In genomic region chr16:86918637-86919036, GRCh38 we compare ENCODE assay signal across 23 cellular contexts.
"Had no signal": no experiment of that assay in that cellular context is flagged by ENCODE, and none has a peak within 500 bp of the region (broad histone marks: within the 10 kb centered on the region; RNA-seq: fewer than 3 reads in every experiment).

No MANE protein-coding gene starts in this region.

- H3K36me3 ChIP-seq: breast epithelium, esophagus squamous epithelium, right atrium auricular region, thyroid gland had no signal

- H3K27me3 ChIP-seq: right atrium auricular region, thyroid gland had no signal

- H3K4me3 ChIP-seq: breast epithelium, esophagus squamous epithelium, right atrium auricular region, thyroid gland had no signal

- H3K4me1 ChIP-seq: breast epithelium, esophagus squamous epithelium, parathyroid adenoma, right atrium auricular region, thyroid gland had no signal

- DNase-seq: activated CD4-positive, alpha-beta T cell treated with anti-CD3 and anti-CD28 coated beads for 4 hours; activated CD4-positive, alpha-beta T cell treated with anti-CD3 and anti-CD28 coated beads, Interleukin-2, amount 50 U/mL, for 48 hours; activated CD8-positive, alpha-beta memory T cell treated with anti-CD3 and anti-CD28 coated beads for 24 hours; activated naive CD8-positive, alpha-beta T cell treated with anti-CD3 and anti-CD28 coated beads, Interleukin-2, amount 50 U/mL, for 24 hours; activated T-cell treated with anti-CD3 and anti-CD28 coated beads, Interleukin-2, amount 50 U/mL, for 1 hour; amygdala; effector CD4-positive, alpha-beta T cell; esophagus squamous epithelium; foreskin melanocyte; islet precursor cell; left ventricle myocardium superior; mammary epithelial cell; nucleus accumbens; stimulated activated CD4-positive, alpha-beta T cell treated with anti-CD3 and anti-CD28 coated beads, Interleukin-12 subunit alpha, Interleukin-12 subunit beta, amount 100 ng/mL, for 4 hours; stimulated activated CD4-positive, alpha-beta T cell treated with anti-CD3 and anti-CD28 coated beads, Interleukin-4, amount 100 ng/mL, for 24 hours; substantia nigra; T-helper 1 cell; thyroid gland had no signal

- H3K27ac ChIP-seq: breast epithelium, epithelial cell of prostate, esophagus squamous epithelium, parathyroid adenoma, right atrium auricular region, thyroid gland had no signal

- H3K9me3 ChIP-seq: thyroid gland had no signal

- H3K79me2 ChIP-seq: parathyroid adenoma had no signal

- H2AFZ ChIP-seq: parathyroid adenoma had no signal

- ATAC-seq: activated naive CD8-positive, alpha-beta T cell treated with anti-CD3 and anti-CD28 coated beads, Interleukin-2, amount 50 U/mL, for 24 hours; left ventricle myocardium superior; stimulated activated effector memory CD8-positive, alpha-beta T cell treated with anti-CD3 and anti-CD28 coated beads, Interleukin-12 subunit alpha, Interleukin-12 subunit beta, amount 100 ng/mL, for 72 hours had no signal
